In genomic region chr10:125824736-125825135, GRCh38 we compare ENCODE assay signal across 11 cellular contexts. TPM values are rescaled to one million over a fixed set of nuclear protein-coding genes. Genes with fewer than 3 reads are reported as not detected.
DNase-seq lines count a peak whose midpoint lies in the region; ATAC-seq, FAIRE-seq and TF ChIP-seq lines count a peak whose summit lies in the region.
"Had no signal": no experiment of that assay in that cellular context is flagged by ENCODE, and none has a peak within 500 bp of the region (broad histone marks: within the 10 kb centered on the region; RNA-seq: fewer than 3 reads in every experiment).

No MANE protein-coding gene starts in this region.

- intact Hi-C loops in right lobe of liver (cut with DNase I) = no loop called here

- H3K9ac ChIP-seq in astrocyte (ENCODE audit: low read length) = peak overlapping the region; percentile 94

- H3K79me2 ChIP-seq in astrocyte (ENCODE audit: insufficient read depth, low read length) = peaks cover 65% of the 10 kb centered on the region

- H2AFZ ChIP-seq in astrocyte (ENCODE audit: low read depth, low read length) = no peak overlapping the region

- peak; percentile 28 for DNase-seq in AG10803 (ENCODE audit: low read depth)
- DNase-seq in HL-60 (ENCODE audit: low read depth in 1 of 2, low spot score in 1 of 2) = no peak
- DNase-seq in astrocyte (ENCODE audit: low read depth) = peak; percentile 47
- no peak for DNase-seq in right lobe of liver
- DNase-seq in effector memory CD8-positive, alpha-beta T cell = no peak
- DNase-seq in Kasumi-1 (lab: John Stamatoyannopoulos, UW) = no peak
- DNase-seq: NCI-H2081; occipital lobe; stimulated activated naive CD4-positive, alpha-beta T cell treated with Interleukin-2 at 50 U/mL for 16 hours had no signal

- H3K27me3 ChIP-seq in HL-60 (ENCODE audit: insufficient read depth, poor library complexity, severe bottlenecking) = no peaks in the 10 kb centered on the region
- H3K27me3 ChIP-seq in astrocyte (ENCODE audit: insufficient read depth, low read length) = no peaks in the 10 kb centered on the region
- no peaks in the 10 kb centered on the region for H3K27me3 ChIP-seq in right lobe of liver

- H3K9me3 Mint-ChIP-seq in astrocyte (ENCODE audit: unreplicated experiment) = no peaks in the 10 kb centered on the region
- H3K9me3 Mint-ChIP-seq in effector memory CD8-positive, alpha-beta T cell = no peaks in the 10 kb centered on the region

- peak in 1 of 4 donors; percentile 17 for ATAC-seq in right lobe of liver
- ATAC-seq in effector memory CD8-positive, alpha-beta T cell (replicated peaks) = no peak
- ATAC-seq in HG03442 (IDR thresholded peaks at IDR 0.05; ENCODE audit: unreplicated experiment) = no peak
- ATAC-seq in GM19351 (IDR thresholded peaks at IDR 0.05; ENCODE audit: unreplicated experiment) = no peak

- H3K27ac ChIP-seq in HL-60 (replicated peaks) (peak overlapping the region; percentile 100), astrocyte (ENCODE audit: low read depth, low read length) (no peak overlapping the region), right lobe of liver (no peak overlapping the region)

- no peak for TF ChIP-seq CTCF in AG10803 (conservative IDR thresholded peaks at IDR 0.05; ENCODE audit: low read length)
- TF ChIP-seq CTCF in HL-60 (IDR thresholded peaks at IDR 0.05; ENCODE audit: insufficient read depth, low read length) = no peak
- no peak for TF ChIP-seq CTCF in astrocyte (IDR thresholded peaks at IDR 0.05; ENCODE audit: insufficient read depth, low read depth, low read length)
- TF ChIP-seq CTCF in right lobe of liver (IDR thresholded peaks at IDR 0.05) = no peak

- H3K36me3 ChIP-seq in astrocyte (ENCODE audit: insufficient read depth, low read length) (peaks cover 24% of the 10 kb centered on the region), right lobe of liver (peaks cover 0 to 32% (median 11%) of the 10 kb centered on the region in 4 donors)

- H3K4me1 ChIP-seq in astrocyte (ENCODE audit: insufficient read depth, low read length) = peaks cover 15% of the 10 kb centered on the region
- peaks cover 0 to 36% (median 15%) of the 10 kb centered on the region in 4 donors for H3K4me1 ChIP-seq in right lobe of liver

- H3K4me3 ChIP-seq in AG10803 (ENCODE audit: low read length) = peak overlapping the region; percentile 99
- peak overlapping the region; percentile 70 for H3K4me3 ChIP-seq in HL-60 (replicated peaks; ENCODE audit: insufficient read depth, low read length)
- H3K4me3 ChIP-seq in astrocyte (ENCODE audit: insufficient read depth, low read depth, low read length) = peak overlapping the region; percentile 98
- H3K4me3 ChIP-seq in right lobe of liver = peak overlapping the region in 2 of 3 donors; percentile 80 to 99

- peak overlapping the region; percentile 90 for H3K4me2 ChIP-seq in astrocyte (ENCODE audit: low read length)

- peaks cover 7% of the 10 kb centered on the region for H3K4me1 Mint-ChIP-seq in astrocyte (ENCODE audit: low read depth, unreplicated experiment)
- peaks cover 12 to 34% of the 10 kb centered on the region in 2 donors for H3K4me1 Mint-ChIP-seq in effector memory CD8-positive, alpha-beta T cell (ENCODE audit: low read depth in 2 of 2)

- no peak for FAIRE-seq in astrocyte (lab: Jason Lieb, UNC)

- no peak overlapping the region for H3K4me3 Mint-ChIP-seq in astrocyte (ENCODE audit: unreplicated experiment)
- no peak overlapping the region for H3K4me3 Mint-ChIP-seq in effector memory CD8-positive, alpha-beta T cell

- no peak overlapping the region for H3K27ac Mint-ChIP-seq in astrocyte (ENCODE audit: unreplicated experiment)
- no peak overlapping the region for H3K27ac Mint-ChIP-seq in effector memory CD8-positive, alpha-beta T cell

- TF ChIP-seq POLR2A in right lobe of liver (IDR thresholded peaks at IDR 0.05) = no peak

- peaks cover 33% of the 10 kb centered on the region for H4K20me1 ChIP-seq in astrocyte (ENCODE audit: insufficient read depth, low read length)

- peaks cover 17% of the 10 kb centered on the region for H3K36me3 Mint-ChIP-seq in astrocyte (ENCODE audit: low read depth, unreplicated experiment)
- H3K36me3 Mint-ChIP-seq in effector memory CD8-positive, alpha-beta T cell (ENCODE audit: insufficient read depth) = peaks cover 33% of the 10 kb centered on the region

- H3K9me3 ChIP-seq in astrocyte (ENCODE audit: insufficient read depth, low read depth, low read length) (no peaks in the 10 kb centered on the region), right lobe of liver (no peaks in the 10 kb centered on the region)

- no peaks in the 10 kb centered on the region for H3K27me3 Mint-ChIP-seq in astrocyte (ENCODE audit: low read depth, unreplicated experiment)
- H3K27me3 Mint-ChIP-seq in effector memory CD8-positive, alpha-beta T cell = no peaks in the 10 kb centered on the region

- 67% methylated on average over 1 of the region's 1 CpG for WGBS in right lobe of liver (ENCODE audit: insufficient coverage, low coverage, low lambda C conversion rate, missing lambda C conversion rate)

RNA-seq across cellular contexts. Expression of gene BCCIP, which starts 1.4 kb away (rescaled TPM):
- 65.9 and 68.1 TPM in 2 replicates for total RNA-seq in astrocyte
- total RNA-seq in right lobe of liver = 10 to 100 TPM; 25.9 to 43.3 (median 29.6) TPM

RNA-seq across cellular contexts. Expression of gene UROS, which starts 1.7 kb away (rescaled TPM):
- total RNA-seq in astrocyte = 64.6 and 66.0 TPM in 2 replicates
- total RNA-seq in right lobe of liver = 10 to 100 TPM; 23.5 to 52.5 (median 28.3) TPM

RNA-seq across cellular contexts. Expression of gene MMP21, which starts 49.1 kb away (rescaled TPM):
- total RNA-seq in astrocyte (not detected in 2 replicates), right lobe of liver (under 1 TPM in 5 of 6 experiments, not detected in 1; 0.10 to 0.25 (median 0.14) TPM)
- total RNA-seq: occipital lobe had no signal

RNA-seq across cellular contexts. Expression of gene DHX32, which starts 56.4 kb away (rescaled TPM):
- total RNA-seq in astrocyte (39.4 and 41.7 TPM in 2 replicates), right lobe of liver (10 to 100 TPM; 10.0 to 17.6 (median 14.1) TPM)

Comparison
In these comparisons a context has a peak if more than half of its experiments do, and no peak if none do; other contexts are left out.
1. DNase-seq: peak in AG10803 (single experiment) and astrocyte (single experiment); none in HL-60 (0 of 2), right lobe of liver (0 of 3), effector memory CD8-positive, alpha-beta T cell (0 of 3) and Kasumi-1 (0 of 2).
2. Peak in every context shown above with its lines, with median percentiles within 50 percentile points of each other: H3K4me3 ChIP-seq.